ENCODE assay signal across 16 cellular contexts in genomic region chr12:51160814-51161459, GRCh38. TPM values are rescaled to one million over a fixed set of nuclear protein-coding genes. Genes with fewer than 3 reads are reported as not detected.
DNase-seq lines count a peak whose midpoint lies in the region; ATAC-seq and TF ChIP-seq lines count a peak whose summit lies in the region.
"Had no signal": no experiment of that assay in that cellular context is flagged by ENCODE, and none has a peak within 500 bp of the region (broad histone marks: within the 10 kb centered on the region; RNA-seq: fewer than 3 reads in every experiment).

No MANE protein-coding gene starts in this region.

- H3K4me3 Mint-ChIP-seq in WTC11: no peak overlapping the region
- H3K4me3 Mint-ChIP-seq: activated T-helper 17 cell treated with anti-CD3 and anti-CD28 coated beads, Interleukin-2, amount 50 U/mL, for 72 hours; CD14-positive monocyte had no signal

- intact Hi-C loops in IMR-90 (cut with micrococcal nuclease): no loop called here

- POLR2A ChIA-PET in IMR-90 (lab: Charles Lee; ENCODE audit: unreplicated experiment) (no interaction called here), WTC11 (lab: Charles Lee) (no interaction called here)

- no peak for TF ChIP-seq POLR2A in IMR-90 (IDR thresholded peaks at IDR 0.05; ENCODE audit: low read depth, low read length)

- no peaks in the 10 kb centered on the region for H3F3A ChIP-seq in smooth muscle cell (ENCODE audit: low read depth)

- no peak overlapping the region for H4K91ac ChIP-seq in IMR-90 (ENCODE audit: insufficient read depth, low read depth, low read length)

- no peaks in the 10 kb centered on the region for H3K27me3 Mint-ChIP-seq in WTC11 (ENCODE audit: low read depth)
- H3K27me3 Mint-ChIP-seq: activated T-helper 17 cell treated with anti-CD3 and anti-CD28 coated beads, Interleukin-2, amount 50 U/mL, for 72 hours had no signal

- BruUV-seq in IMR-90 (replicated peaks; lab: Mats Ljungman, UMichigan): no TSS peak

- H3K4me1 ChIP-seq in IMR-90 (ENCODE audit: control insufficient read depth, insufficient read depth, low read length): peaks cover 2% of the 10 kb centered on the region; the same call in 1 of the 2 replicates
- no peaks in the 10 kb centered on the region for H3K4me1 ChIP-seq in smooth muscle cell (ENCODE audit: low read depth)

- H3K27ac ChIP-seq in IMR-90 (ENCODE audit: insufficient read depth, low read length) (no peak overlapping the region), smooth muscle cell (ENCODE audit: low read depth) (peak overlapping the region; percentile 51)
- H3K27ac ChIP-seq: RWPE1 had no signal

- H3K4me3 ChIP-seq in IMR-90 (ENCODE audit: insufficient read depth, low read depth, low read length): no peak overlapping the region
- no peak overlapping the region for H3K4me3 ChIP-seq in fibroblast of villous mesenchyme (ENCODE audit: low read depth, low read length)
- H3K4me3 ChIP-seq in smooth muscle cell: no peak overlapping the region

- H3K36me3 Mint-ChIP-seq in WTC11: 0 out of 2 replicates have a peak, but pooled peaks cover 5% of the 10 kb centered on the region

- no peak overlapping the region for H3K23ac ChIP-seq in IMR-90 (ENCODE audit: low read depth, low read length)

- H3K36me3 ChIP-seq in IMR-90 (ENCODE audit: control insufficient read depth, insufficient read depth, low read length): no peaks in the 10 kb centered on the region
- no peaks in the 10 kb centered on the region for H3K36me3 ChIP-seq in smooth muscle cell (ENCODE audit: low read depth)

- no peak overlapping the region for H3K56ac ChIP-seq in IMR-90 (ENCODE audit: extremely low read depth, insufficient read depth, low read length)

- peak; percentile 49 for ATAC-seq in IMR-90 (ENCODE audit: low read depth)
- ATAC-seq in WTC11: no peak
- ATAC-seq in GM19324 (IDR thresholded peaks at IDR 0.05; ENCODE audit: low FRiP score, unreplicated experiment): no peak
- ATAC-seq in HG03175 (IDR thresholded peaks at IDR 0.05; ENCODE audit: unreplicated experiment): no peak
- ATAC-seq: activated T-helper 17 cell treated with anti-CD3 and anti-CD28 coated beads, Interleukin-2, amount 50 U/mL, for 72 hours had no signal

- H3K4me2 ChIP-seq in IMR-90 (ENCODE audit: low read depth, low read length) (no peak overlapping the region), smooth muscle cell (peak overlapping the region; percentile 75)

- TF ChIP-seq CTCF in IMR-90 (conservative IDR thresholded peaks at IDR 0.05; ENCODE audit: low read depth, low read length) (no peak), WTC11 (IDR thresholded peaks at IDR 0.05) (no peak), fibroblast of villous mesenchyme (IDR thresholded peaks at IDR 0.05; ENCODE audit: insufficient read depth, low read depth, low read length) (no peak), smooth muscle cell (IDR thresholded peaks at IDR 0.05; ENCODE audit: borderline replicate concordance, insufficient read depth, poor library complexity, severe bottlenecking) (no peak)

- H3K9me3 ChIP-seq in IMR-90 (ENCODE audit: control insufficient read depth, insufficient read depth, low read length) (no peaks in the 10 kb centered on the region), smooth muscle cell (replicated peaks; ENCODE audit: low read depth) (no peaks in the 10 kb centered on the region)

- H4K5ac ChIP-seq in IMR-90 (ENCODE audit: low read depth, low read length): no peak overlapping the region

- dilution Hi-C loops in IMR-90 (cut with HindIII; ENCODE audit: low sequenced_read_pairs, unreplicated experiment): no loop called here

- no peak overlapping the region for H2BK5ac ChIP-seq in IMR-90 (ENCODE audit: low read depth, low read length, poor library complexity, severe bottlenecking)

- no peaks in the 10 kb centered on the region for H3K9me3 Mint-ChIP-seq in WTC11
- H3K9me3 Mint-ChIP-seq: activated T-helper 17 cell treated with anti-CD3 and anti-CD28 coated beads, Interleukin-2, amount 50 U/mL, for 72 hours; CD14-positive monocyte had no signal

- peaks cover 29 to 73% of the 10 kb centered on the region in 2 experiments for H3K79me1 ChIP-seq in IMR-90 (ENCODE audit: low read depth in 1 of 2, low read length in 2 of 2)

- no peak overlapping the region for H2AK5ac ChIP-seq in IMR-90 (ENCODE audit: low read depth, low read length)

- H3K18ac ChIP-seq in IMR-90 (ENCODE audit: low read depth, low read length): no peak overlapping the region

- in situ Hi-C loops in IMR-90 (cut with MboI; ENCODE audit: low sequenced_read_pairs): no loop called here

- H3K27me3 ChIP-seq in IMR-90 (ENCODE audit: control insufficient read depth, insufficient read depth, low read length): no peaks in the 10 kb centered on the region
- no peaks in the 10 kb centered on the region for H3K27me3 ChIP-seq in smooth muscle cell (ENCODE audit: low read depth)

- CTCF ChIA-PET in IMR-90 (lab: Yijun Ruan, JAX): no interaction called here
- CTCF ChIA-PET in WTC11 (lab: Charles Lee): no interaction called here

- H2AK9ac ChIP-seq in IMR-90 (replicated peaks; ENCODE audit: low read depth, low read length, poor library complexity): no peak overlapping the region

- peaks cover 68% of the 10 kb centered on the region for H3K79me2 ChIP-seq in smooth muscle cell (ENCODE audit: low read depth)

- no peak overlapping the region for H3K14ac ChIP-seq in IMR-90 (replicated peaks; ENCODE audit: low read depth, low read length)

- TF ChIP-seq RAD21 in IMR-90 (IDR thresholded peaks at IDR 0.05; ENCODE audit: low read length): no peak

- H3K9ac ChIP-seq in IMR-90 (ENCODE audit: low read depth, low read length) (no peak overlapping the region), smooth muscle cell (ENCODE audit: low read depth) (no peak overlapping the region)

- WGBS in IMR-90 (ENCODE audit: extremely low coverage in 2 of 2, insufficient read length in 1 of 2), 2 experiments: 100% methylated on average over 1 of the region's 8 CpGs; no CpG with 5 or more reads in 1 of the 2 experiments
- WGBS in smooth muscle cell (ENCODE audit: low lambda C conversion rate): 41% methylated on average over 8 of the region's 8 CpGs

- H3K4me1 Mint-ChIP-seq in WTC11: peaks cover 11% of the 10 kb centered on the region

- H2AFZ ChIP-seq in IMR-90 (replicated peaks; ENCODE audit: low read length, poor library complexity) (no peak overlapping the region), smooth muscle cell (ENCODE audit: low read depth) (no peak overlapping the region)

- H4K20me1 ChIP-seq in IMR-90 (ENCODE audit: insufficient read depth, low read length): peaks cover 15% of the 10 kb centered on the region
- H4K20me1 ChIP-seq in smooth muscle cell (ENCODE audit: low read depth): peaks cover 78% of the 10 kb centered on the region

- no peak overlapping the region for H3K4ac ChIP-seq in IMR-90 (ENCODE audit: low read depth, low read length)

- no peak overlapping the region for H2BK120ac ChIP-seq in IMR-90 (ENCODE audit: low read depth, low read length)

- DNase-seq in IMR-90 (no peak), WTC11 (ENCODE audit: low spot score) (no peak), fibroblast of villous mesenchyme (ENCODE audit: low read depth) (peak; percentile 76), smooth muscle cell (lab: John Stamatoyannopoulos, UW; ENCODE audit: unreplicated experiment) (no peak), putamen (ENCODE audit: low spot score) (no peak)
- DNase-seq: amygdala; islet precursor cell; NCI-H1436 treated with DMSO at 0.1 percent for 48 hours; right cardiac atrium; stimulated activated CD4-positive, alpha-beta T cell treated with anti-CD3 and anti-CD28 coated beads, Interleukin-2, amount 100 ng/mL, for 48 hours; stimulated activated CD8-positive, alpha-beta memory T cell treated with anti-CD3 and anti-CD28 coated beads, Interleukin-4, amount 100 ng/mL, for 48 hours had no signal

- peaks cover 3% of the 10 kb centered on the region for H3K9me1 ChIP-seq in IMR-90 (ENCODE audit: insufficient read depth, low read length)

- H4K8ac ChIP-seq in IMR-90 (ENCODE audit: low read depth in 2 of 2, low read length in 2 of 2): no peak overlapping the region

- no peak overlapping the region for H2BK15ac ChIP-seq in IMR-90 (ENCODE audit: low read depth, low read length)

- peak overlapping the region; percentile 43; the same call in 1 of the 2 replicates for H3K27ac Mint-ChIP-seq in WTC11
- H3K27ac Mint-ChIP-seq: activated T-helper 17 cell treated with anti-CD3 and anti-CD28 coated beads, Interleukin-2, amount 50 U/mL, for 72 hours had no signal

- no peak overlapping the region for H2BK20ac ChIP-seq in IMR-90 (ENCODE audit: low read depth, low read length)

TF ChIP-seq in IMR-90, 13 proteins besides CTCF, POLR2A, EP300 and RAD21 (continues in another document):
- TF ChIP-seq MAZ (IDR thresholded peaks at IDR 0.05; ENCODE audit: borderline replicate concordance, low read depth, low read length) (no peak), SMC3 (IDR thresholded peaks at IDR 0.05; ENCODE audit: low read depth, low read length) (no peak), RFX5 (IDR thresholded peaks at IDR 0.05; ENCODE audit: low read depth, low read length) (no peak), RCOR1 (IDR thresholded peaks at IDR 0.05; ENCODE audit: insufficient replicate concordance, low read length) (no peak), FOS (IDR thresholded peaks at IDR 0.05; ENCODE audit: low read depth, low read length) (no peak), MAFK (IDR thresholded peaks at IDR 0.05; ENCODE audit: low read depth, low read length) (no peak)

TF ChIP-seq in WTC11, 78 proteins besides CTCF, POLR2A, EP300 and RAD21:
- no peak for TF ChIP-seq HMGA2 (CRISPR knock-in tag; IDR thresholded peaks at IDR 0.05)
- TF ChIP-seq NR1H2 (CRISPR knock-in tag; IDR thresholded peaks at IDR 0.05): no peak
- TF ChIP-seq RELA (CRISPR knock-in tag; IDR thresholded peaks at IDR 0.05; ENCODE audit: borderline replicate concordance): no peak
- TF ChIP-seq CREM (CRISPR knock-in tag; IDR thresholded peaks at IDR 0.05): no peak

RNA-seq across cellular contexts. Expression of gene TFCP2, which starts 12.0 kb away (rescaled TPM):
- total RNA-seq in IMR-90 (2012; rRNA removed): 10.0 and 13.3 TPM in 2 replicates
- 13.8 and 15.4 TPM in 2 replicates for polyA plus RNA-seq in IMR-90 (2012; rRNA removed)
- polyA plus RNA-seq in IMR-90 (2012; cell fraction: cytosol; rRNA removed): 4.6 and 9.0 TPM in 2 replicates
- polyA plus RNA-seq in IMR-90 (2012; cell fraction: nucleus; rRNA removed; ENCODE audit: low replicate concordance): 3.1 and 19.2 TPM in 2 replicates
- total RNA-seq in WTC11 (2021): 35.4 to 37.8 TPM (median 37.4 TPM) in 3 replicates
- total RNA-seq in fibroblast of villous mesenchyme: 6.4 and 7.8 TPM in 2 replicates
- 12.4 and 13.4 TPM in 2 replicates for total RNA-seq in smooth muscle cell
- 8.8 and 16.2 TPM in 2 replicates for polyA plus RNA-seq in smooth muscle cell

RNA-seq across cellular contexts. Expression of gene POU6F1, which starts 56.9 kb away (rescaled TPM):
- total RNA-seq in IMR-90 (2012; rRNA removed) (0.90 and 1.9 TPM in 2 replicates), WTC11 (2021) (10.2 to 14.5 TPM (median 11.2 TPM) in 3 replicates), fibroblast of villous mesenchyme (3.5 and 4.5 TPM in 2 replicates), smooth muscle cell (4.2 and 4.6 TPM in 2 replicates)
- polyA plus RNA-seq in IMR-90 (2012; rRNA removed) (3.6 and 4.3 TPM in 2 replicates), smooth muscle cell (7.6 and 7.9 TPM in 2 replicates)
- polyA plus RNA-seq in IMR-90 (2012; cell fraction: cytosol; rRNA removed): 2.5 and 3.0 TPM in 2 replicates
- polyA plus RNA-seq in IMR-90 (2012; cell fraction: nucleus; rRNA removed; ENCODE audit: low replicate concordance): 15.2 TPM in 2 replicates
